Comparison of ENCODE assay signal across 17 cellular contexts in the genomic region with DNA sequence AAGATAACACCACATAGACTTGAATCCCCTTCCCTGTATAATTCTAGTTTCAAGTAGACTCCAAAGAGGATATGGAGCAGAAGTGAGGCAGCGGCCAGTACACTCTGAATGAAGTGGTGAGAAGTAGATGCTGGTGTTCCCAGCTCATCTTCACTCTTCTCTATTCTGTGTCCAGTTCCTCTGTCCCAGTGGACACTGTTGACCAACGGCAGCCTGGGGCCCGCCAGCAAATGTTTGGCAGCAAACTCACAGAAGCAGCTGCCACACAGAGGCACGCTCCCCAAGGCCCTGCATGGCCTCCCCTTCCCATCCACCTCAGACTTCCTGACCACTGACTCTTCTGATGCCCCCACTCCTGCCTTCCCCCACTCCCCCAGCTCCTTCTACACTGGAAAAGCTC.
DNase-seq lines count a peak whose midpoint lies in the region; ATAC-seq and TF ChIP-seq lines count a peak whose summit lies in the region.
"Had no signal": no experiment of that assay in that cellular context is flagged by ENCODE, and none has a peak within 500 bp of the region (broad histone marks: within the 10 kb centered on the region; RNA-seq: fewer than 3 reads in every experiment).

No MANE protein-coding gene starts in this region.

- peaks cover 8% of the 10 kb centered on the region for H3K4me1 Mint-ChIP-seq in nephron
- H3K4me1 Mint-ChIP-seq in MCF 10A (ENCODE audit: insufficient read depth, unreplicated experiment): no peaks in the 10 kb centered on the region
- H3K4me1 Mint-ChIP-seq: CD14-positive monocyte, GM23338 had no signal

- no peaks in the 10 kb centered on the region for H3K9me3 ChIP-seq in uterus

- TF ChIP-seq CTCF in nephron (IDR thresholded peaks at IDR 0.05; ENCODE audit: unreplicated experiment in 3 of 3): no peak
- TF ChIP-seq CTCF in uterus (IDR thresholded peaks at IDR 0.05): no peak
- no peak for TF ChIP-seq CTCF in MCF 10A (IDR thresholded peaks at IDR 0.05; ENCODE audit: unreplicated experiment)

- DNase-seq in epithelial cell of prostate (ENCODE audit: low read depth, low spot score) (no peak), sciatic nerve (ENCODE audit: low spot score) (no peak), uterus (no peak), HEK293T (ENCODE audit: extremely low spot score) (no peak), NCI-H345 treated with DMSO at 0.1 percent for 48 hours (lab: John Stamatoyannopoulos, UW; ENCODE audit: unreplicated experiment) (no peak), HuH-7.5 (ENCODE audit: low spot score) (no peak), MCF 10A (ENCODE audit: unreplicated experiment) (no peak)
- DNase-seq: CD8-positive, alpha-beta T cell; COR-L47; DND-41; GDM1; H7 had no signal

- H3K27ac ChIP-seq in epithelial cell of prostate (peak overlapping the region; percentile 59), uterus (peak overlapping the region; percentile 5 to 43)

- TF ChIP-seq POLR2A in uterus (IDR thresholded peaks at IDR 0.05): no peak

- peaks cover 23% of the 10 kb centered on the region for H3K9me3 Mint-ChIP-seq in nephron
- H3K9me3 Mint-ChIP-seq in MCF 10A (ENCODE audit: unreplicated experiment): no peaks in the 10 kb centered on the region

- no peaks in the 10 kb centered on the region for H3K4me1 ChIP-seq in uterus

- no TSS peak for BruUV-seq in MCF 10A (replicated peaks; lab: Mats Ljungman, UMichigan)

- CTCF ChIA-PET in HEK293T (lab: Yijun Ruan, JAX) (no interaction called here), MCF 10A (lab: Yijun Ruan, JAX) (interaction anchor here (0.5 kb wide), 1 partner anchor 323 kb away, joined by 3 read pairs; no protein-coding TSS in a partner anchor)

- peak; percentile 75 for ATAC-seq in sciatic nerve
- ATAC-seq: CD8-positive, alpha-beta T cell; GM23338; HepG2 had no signal

- intact Hi-C loops in sciatic nerve (cut with DNase I): no loop called here
- intact Hi-C loops in uterus (cut with DNase I; ENCODE audit: low total_unique reads): no loop called here
- intact Hi-C loops in MCF 10A (cut with micrococcal nuclease): no loop called here

- H3K27ac Mint-ChIP-seq in nephron (peak overlapping the region; percentile 6 to 43 (median 32)), MCF 10A (ENCODE audit: low read depth, unreplicated experiment) (no peak overlapping the region)
- H3K27ac Mint-ChIP-seq: CD14-positive monocyte; CD8-positive, alpha-beta T cell; GM23338 had no signal

- no peaks in the 10 kb centered on the region for H3K27me3 ChIP-seq in uterus

- H3K4me3 Mint-ChIP-seq in nephron: no peak overlapping the region
- H3K4me3 Mint-ChIP-seq in MCF 10A (ENCODE audit: unreplicated experiment): no peak overlapping the region
- H3K4me3 Mint-ChIP-seq: CD14-positive monocyte; CD8-positive, alpha-beta T cell; GM23338 had no signal

- no peaks in the 10 kb centered on the region for H3K36me3 ChIP-seq in uterus

- H3K27me3 Mint-ChIP-seq in nephron (ENCODE audit: low read depth) (peaks cover 4% of the 10 kb centered on the region), MCF 10A (ENCODE audit: insufficient read depth, unreplicated experiment) (peaks cover 31% of the 10 kb centered on the region)

- H3K4me3 ChIP-seq in uterus: no peak overlapping the region
- H3K4me3 ChIP-seq: A549, GM23338 had no signal

- POLR2A ChIA-PET in HEK293T (lab: Yijun Ruan, JAX) (no interaction called here), MCF 10A (lab: Yijun Ruan, JAX) (no interaction called here)

- peaks cover 5% of the 10 kb centered on the region for H3K36me3 Mint-ChIP-seq in nephron (ENCODE audit: low read depth)
- H3K36me3 Mint-ChIP-seq in MCF 10A (ENCODE audit: insufficient read depth, unreplicated experiment): no peaks in the 10 kb centered on the region
- H3K36me3 Mint-ChIP-seq: CD14-positive monocyte; CD8-positive, alpha-beta T cell had no signal

TF ChIP-seq in HEK293T, 16 proteins besides CTCF, POLR2A, EP300 and RAD21:
- no peak for TF ChIP-seq BHLHE40 (IDR thresholded peaks at IDR 0.05; ENCODE audit: borderline replicate concordance)
- TF ChIP-seq HDGF (IDR thresholded peaks at IDR 0.05; ENCODE audit: borderline replicate concordance): no peak
- no peak for TF ChIP-seq FOXA1 (IDR thresholded peaks at IDR 0.05)
- TF ChIP-seq CTBP1 (IDR thresholded peaks at IDR 0.05; ENCODE audit: borderline replicate concordance): no peak
- no peak for TF ChIP-seq ARNT (IDR thresholded peaks at IDR 0.05)
- no peak for TF ChIP-seq ELF4 (IDR thresholded peaks at IDR 0.05)
- TF ChIP-seq FOXM1 (IDR thresholded peaks at IDR 0.05; ENCODE audit: borderline replicate concordance): no peak
- TF ChIP-seq L3MBTL2 (conservative IDR thresholded peaks at IDR 0.05): no peak
- no peak for TF ChIP-seq PKNOX1 (IDR thresholded peaks at IDR 0.05)
- TF ChIP-seq NFRKB (IDR thresholded peaks at IDR 0.05): no peak
- TF ChIP-seq TARDBP (IDR thresholded peaks at IDR 0.05): no peak
- no peak for TF ChIP-seq SUZ12 (IDR thresholded peaks at IDR 0.05)
- TF ChIP-seq SP1 (IDR thresholded peaks at IDR 0.05): no peak
- no peak for TF ChIP-seq FOXK2 (IDR thresholded peaks at IDR 0.05)
- no peak for TF ChIP-seq LEF1 (IDR thresholded peaks at IDR 0.05; ENCODE audit: borderline replicate concordance)
- TF ChIP-seq ZNF384 (IDR thresholded peaks at IDR 0.05): no peak
